ENCODE assay signal across 9 cellular contexts in the genomic region with DNA sequence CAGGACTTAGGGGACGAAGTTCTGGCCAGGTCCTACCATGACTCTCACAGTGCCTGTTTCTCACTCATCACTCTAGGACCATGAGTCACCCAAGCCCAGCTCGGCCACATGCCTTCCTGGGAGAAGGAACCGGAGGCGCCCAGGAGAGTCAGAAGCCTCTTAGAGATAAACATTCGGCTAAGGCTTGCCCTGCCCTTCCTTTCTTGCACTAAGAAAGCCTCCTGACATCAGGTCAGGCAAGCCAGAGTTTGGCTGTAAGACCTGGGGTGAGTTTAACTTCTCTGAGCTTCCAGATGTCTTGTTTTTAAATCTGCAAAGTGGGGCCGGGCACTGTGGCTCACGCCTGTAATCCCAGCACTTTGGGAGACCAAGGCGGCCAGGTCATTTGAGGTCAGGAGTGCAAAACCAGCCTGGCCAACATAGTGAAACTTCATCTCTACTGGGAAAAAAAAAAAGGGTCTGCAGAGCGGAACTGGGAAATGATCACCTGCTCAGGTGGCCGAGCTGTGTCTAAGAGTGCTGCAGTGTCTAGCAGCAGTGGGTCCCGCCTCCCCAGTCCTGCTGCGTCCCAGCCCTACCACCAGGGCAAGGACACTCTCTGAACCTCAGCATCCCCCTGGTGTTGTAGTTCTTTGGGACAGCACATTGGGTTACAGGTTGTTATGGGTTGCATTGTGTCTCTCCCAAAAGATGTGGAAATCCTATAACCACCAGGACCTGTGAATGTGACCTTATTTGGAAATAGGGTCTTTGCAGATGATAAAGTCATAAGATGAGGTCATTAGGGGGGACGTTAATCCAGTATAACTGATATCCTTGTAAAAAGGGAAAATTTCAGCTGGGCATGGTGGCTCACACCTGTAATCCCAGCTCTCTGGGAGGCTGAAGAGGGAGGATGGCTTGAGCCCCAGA. TPM values are rescaled to one million over a fixed set of nuclear protein-coding genes. Genes with fewer than 3 reads are reported as not detected.
DNase-seq lines count a peak whose midpoint lies in the region; ATAC-seq and TF ChIP-seq lines count a peak whose summit lies in the region.
"Had no signal": no experiment of that assay in that cellular context is flagged by ENCODE, and none has a peak within 500 bp of the region (broad histone marks: within the 10 kb centered on the region; RNA-seq: fewer than 3 reads in every experiment).

No MANE protein-coding gene starts in this region.

- H3K9me2 ChIP-seq in MM.1S (replicated peaks; ENCODE audit: insufficient read depth, low read length): no peaks in the 10 kb centered on the region

- no peaks in the 10 kb centered on the region for H3F3A ChIP-seq in MM.1S (ENCODE audit: insufficient read depth, low read length)

- H3K27ac ChIP-seq in MM.1S (ENCODE audit: low read length) (peak overlapping the region; percentile 33; the same call in 1 of the 2 replicates), gastroesophageal sphincter (peak overlapping the region in 1 of 4 donors; percentile 55)

- peaks cover 32% of the 10 kb centered on the region for H3K79me2 ChIP-seq in MM.1S (ENCODE audit: low read length)

- H3K27me3 ChIP-seq in MM.1S (replicated peaks; ENCODE audit: insufficient read depth, low read length): no peaks in the 10 kb centered on the region
- no peaks in the 10 kb centered on the region for H3K27me3 ChIP-seq in gastroesophageal sphincter
- no peaks in the 10 kb centered on the region for H3K27me3 ChIP-seq in HAP-1 (ENCODE audit: low read depth)

- H3K9ac ChIP-seq in MM.1S (ENCODE audit: low read length): no peak overlapping the region

- TF ChIP-seq EP300 in gastroesophageal sphincter (IDR thresholded peaks at IDR 0.05): no peak

- peak; percentile 28; the same call in 1 of the 2 replicates for TF ChIP-seq CTCF in MM.1S (IDR thresholded peaks at IDR 0.05; ENCODE audit: low read length)
- no peak for TF ChIP-seq CTCF in chondrocyte (IDR thresholded peaks at IDR 0.05)
- TF ChIP-seq CTCF in nephron progenitor cell (IDR thresholded peaks at IDR 0.05): no peak
- no peak for TF ChIP-seq CTCF in gastroesophageal sphincter (IDR thresholded peaks at IDR 0.05)
- no peak for TF ChIP-seq CTCF in lower leg skin (IDR thresholded peaks at IDR 0.05)

- TF ChIP-seq POLR2A in gastroesophageal sphincter (IDR thresholded peaks at IDR 0.05) (no peak), lower leg skin (IDR thresholded peaks at IDR 0.05) (no peak)

- H2AFZ ChIP-seq in MM.1S (ENCODE audit: low read length): peak overlapping the region; percentile 57

- H3K4me3 ChIP-seq in MM.1S (ENCODE audit: low read length) (no peak overlapping the region), gastroesophageal sphincter (no peak overlapping the region), HAP-1 (no peak overlapping the region), lower leg skin (ENCODE audit: low read depth, poor library complexity, severe bottlenecking) (no peak overlapping the region)

- intact Hi-C loops in lower leg skin (cut with DNase I; ENCODE audit: low total_unique reads): no loop called here

- H3K27ac Mint-ChIP-seq in chondrocyte (ENCODE audit: unreplicated experiment) (peak overlapping the region; percentile 54), nephron progenitor cell (peak overlapping the region; percentile 36)

- H3K4me1 Mint-ChIP-seq in chondrocyte (ENCODE audit: low read depth): peaks cover 36% of the 10 kb centered on the region
- H3K4me1 Mint-ChIP-seq in nephron progenitor cell: peaks cover 42% of the 10 kb centered on the region

- H3K4me3 Mint-ChIP-seq in chondrocyte (ENCODE audit: unreplicated experiment): peak overlapping the region; percentile 53
- H3K4me3 Mint-ChIP-seq in nephron progenitor cell: peak overlapping the region; percentile 56

- ATAC-seq in gastroesophageal sphincter: no peak

- in situ Hi-C loops in HAP-1 (cut with MboI; ENCODE audit: low sequenced_read_pairs): loop anchor here (25.0 kb wide), 1 partner anchor 353 kb away; no protein-coding TSS in a partner anchor

- H3K4me2 ChIP-seq in MM.1S (ENCODE audit: low read depth, low read length): peak overlapping the region; percentile 18; the same call in 1 of the 2 replicates

- peaks cover 2% of the 10 kb centered on the region for H3K36me3 Mint-ChIP-seq in chondrocyte (ENCODE audit: low read depth)
- peaks cover 7% of the 10 kb centered on the region for H3K36me3 Mint-ChIP-seq in nephron progenitor cell (ENCODE audit: low read depth)

- no peaks in the 10 kb centered on the region for H4K20me1 ChIP-seq in MM.1S (ENCODE audit: insufficient read depth, low read length)

- H3K9me3 Mint-ChIP-seq in chondrocyte (ENCODE audit: low read depth): no peaks in the 10 kb centered on the region
- no peaks in the 10 kb centered on the region for H3K9me3 Mint-ChIP-seq in nephron progenitor cell

- H3K4me1 ChIP-seq in MM.1S (ENCODE audit: low read length): peaks cover 15% of the 10 kb centered on the region; the same call in 1 of the 2 replicates
- peaks cover 0 to 46% (median 8%) of the 10 kb centered on the region in 3 donors for H3K4me1 ChIP-seq in gastroesophageal sphincter
- H3K4me1 ChIP-seq in HAP-1: peaks cover 21% of the 10 kb centered on the region

- H3K36me3 ChIP-seq in MM.1S (replicated peaks; ENCODE audit: insufficient read depth, low read length) (no peaks in the 10 kb centered on the region), gastroesophageal sphincter (peaks cover 0 to 6% of the 10 kb centered on the region in 2 donors), HAP-1 (replicated peaks) (peaks cover 19% of the 10 kb centered on the region)

- no peaks in the 10 kb centered on the region for H3K9me3 ChIP-seq in MM.1S (replicated peaks; ENCODE audit: insufficient read depth, low read length)
- no peaks in the 10 kb centered on the region for H3K9me3 ChIP-seq in gastroesophageal sphincter
- H3K9me3 ChIP-seq in HAP-1: peaks cover 3% of the 10 kb centered on the region; the same call in 1 of the 2 replicates

- peak; percentile 92 for DNase-seq in EL
- DNase-seq in MM.1S: no peak
- DNase-seq in chondrocyte (ENCODE audit: low spot score): peak; percentile 53
- DNase-seq in nephron progenitor cell: no peak
- no peak for DNase-seq in HAP-1 (ENCODE audit: low spot score in 2 of 2)
- no peak for DNase-seq in DMS79 treated with DMSO at 0.1 percent for 48 hours (lab: John Stamatoyannopoulos, UW)
- no peak for DNase-seq in lower leg skin (ENCODE audit: low spot score in 2 of 2)
- DNase-seq: NCI-H146 had no signal

- H3K27me3 Mint-ChIP-seq in chondrocyte (ENCODE audit: low read depth) (no peaks in the 10 kb centered on the region), nephron progenitor cell (ENCODE audit: low read depth, poor library complexity) (peaks cover 18% of the 10 kb centered on the region)

- 47 to 59% methylated on average over 5 of the region's 13 CpGs for WGBS in gastroesophageal sphincter (ENCODE audit: low coverage in 1 of 2), 2 donors
- WGBS in lower leg skin, 2 donors: 74 to 82% methylated on average over 13 of the region's 13 CpGs

RNA-seq across cellular contexts. Expression of a gene that starts 1.8 kb away (rescaled TPM):
- total RNA-seq in chondrocyte (49.3 to 106 TPM (median 101 TPM) in 3 replicates), gastroesophageal sphincter (10 to 100 TPM; 29.1 to 41.5 (median 31.2) TPM), lower leg skin (10 to 100 TPM; 56.7 to 63.0 (median 60.7) TPM)

Comparison
In these comparisons a context has a peak if more than half of its experiments do, and no peak if none do; other contexts are left out.
1. DNase-seq: peak in EL (single experiment) and chondrocyte (single experiment); none in MM.1S (single experiment), nephron progenitor cell (single experiment), HAP-1 (0 of 2), DMS79 treated with DMSO at 0.1 percent for 48 hours (single experiment) and lower leg skin (0 of 2).